ENCODE assay signal across 17 cellular contexts in the genomic region with DNA sequence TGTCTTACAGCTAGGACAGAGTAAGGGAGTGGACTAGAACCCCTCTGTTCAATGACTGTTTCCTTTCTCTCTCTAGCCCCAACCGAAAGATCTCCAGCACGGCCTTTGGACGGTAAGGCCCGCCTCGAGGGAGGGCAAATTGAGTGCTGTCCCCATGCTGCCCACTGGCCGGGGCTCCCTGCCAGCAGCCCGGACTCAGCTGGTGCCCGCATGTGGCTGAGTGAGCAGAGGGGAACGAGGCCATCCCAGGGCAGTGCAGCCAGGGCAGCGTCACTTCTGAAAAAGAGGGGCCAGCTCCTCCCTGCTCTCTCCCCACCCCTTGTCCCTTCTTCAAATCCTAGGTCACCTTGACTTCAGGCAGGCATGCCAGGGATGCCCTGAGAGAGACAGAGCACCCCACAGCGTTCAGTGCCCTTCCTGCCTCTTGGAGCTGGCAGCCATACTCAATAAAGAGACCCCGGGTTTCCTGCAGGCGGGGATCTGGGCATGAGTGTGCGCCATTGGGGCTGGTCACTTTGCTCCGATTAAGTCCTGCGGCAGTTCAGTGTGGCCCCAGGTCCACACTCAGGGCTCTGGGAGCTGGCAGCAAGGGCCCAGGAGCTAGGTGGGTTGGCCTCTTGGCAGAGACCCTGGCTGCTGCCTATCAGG.
"Had no signal": no experiment of that assay in that cellular context is flagged by ENCODE, and none has a peak within 500 bp of the region (broad histone marks: within the 10 kb centered on the region; RNA-seq: fewer than 3 reads in every experiment).

No MANE protein-coding gene starts in this region.

- H3K4me3 Mint-ChIP-seq: activated naive CD4-positive, alpha-beta T cell treated with anti-CD3 and anti-CD28 coated beads, Interleukin-2, amount 10 ng/mL, durations not matched to agents 7 days and 5 days; activated naive CD8-positive, alpha-beta T cell treated with anti-CD3 and anti-CD28 coated beads, Interleukin-2, amount 50 U/mL, for 24 hours; dendritic cell treated with granulocyte-macrophage colony-stimulating factor and Interleukin-4, amounts not matched to agents 40 ng/mL and 50 ng/mL, for 4 days; memory B cell; naive thymus-derived CD8-positive, alpha-beta T cell; stimulated activated naive CD8-positive, alpha-beta T cell treated with anti-CD3 and anti-CD28 coated beads, Interleukin-15, amount 100 ng/mL, for 72 hours had no signal

- H3K9me3 ChIP-seq: esophagus muscularis mucosa had no signal

- H3K4me1 Mint-ChIP-seq: activated naive CD4-positive, alpha-beta T cell treated with anti-CD3 and anti-CD28 coated beads, Interleukin-2, amount 10 ng/mL, durations not matched to agents 7 days and 5 days; activated naive CD8-positive, alpha-beta T cell treated with anti-CD3 and anti-CD28 coated beads, Interleukin-2, amount 50 U/mL, for 24 hours had no signal

- H3K9me3 Mint-ChIP-seq: activated naive CD4-positive, alpha-beta T cell treated with anti-CD3 and anti-CD28 coated beads, Interleukin-2, amount 10 ng/mL, durations not matched to agents 7 days and 5 days; activated naive CD8-positive, alpha-beta T cell treated with anti-CD3 and anti-CD28 coated beads, Interleukin-2, amount 50 U/mL, for 24 hours; dendritic cell treated with granulocyte-macrophage colony-stimulating factor and Interleukin-4, amounts not matched to agents 40 ng/mL and 50 ng/mL, for 4 days; memory B cell; stimulated activated naive CD8-positive, alpha-beta T cell treated with anti-CD3 and anti-CD28 coated beads, Interleukin-15, amount 100 ng/mL, for 72 hours had no signal

- H3K27me3 ChIP-seq: upper lobe of left lung had no signal

- ATAC-seq: activated naive CD8-positive, alpha-beta T cell treated with anti-CD3 and anti-CD28 coated beads, Interleukin-2, amount 50 U/mL, for 24 hours; naive thymus-derived CD8-positive, alpha-beta T cell; stimulated activated naive CD8-positive, alpha-beta T cell treated with anti-CD3 and anti-CD28 coated beads, Interleukin-15, amount 100 ng/mL, for 72 hours had no signal

- H3K27me3 Mint-ChIP-seq: activated naive CD4-positive, alpha-beta T cell treated with anti-CD3 and anti-CD28 coated beads, Interleukin-2, amount 10 ng/mL, durations not matched to agents 7 days and 5 days; activated naive CD8-positive, alpha-beta T cell treated with anti-CD3 and anti-CD28 coated beads, Interleukin-2, amount 50 U/mL, for 24 hours; dendritic cell treated with granulocyte-macrophage colony-stimulating factor and Interleukin-4, amounts not matched to agents 40 ng/mL and 50 ng/mL, for 4 days; memory B cell; naive thymus-derived CD8-positive, alpha-beta T cell; stimulated activated naive CD8-positive, alpha-beta T cell treated with anti-CD3 and anti-CD28 coated beads, Interleukin-15, amount 100 ng/mL, for 72 hours had no signal

- H3K4me3 ChIP-seq: esophagus muscularis mucosa, upper lobe of left lung had no signal

- DNase-seq: activated CD4-positive, alpha-beta T cell treated with anti-CD3 and anti-CD28 coated beads, Interleukin-2, amount 50 U/mL, for 48 hours; activated naive CD4-positive, alpha-beta T cell treated with anti-CD3 and anti-CD28 coated beads, Interleukin-2, amount 10 ng/mL, durations not matched to agents 7 days and 5 days; activated naive CD8-positive, alpha-beta T cell treated with anti-CD3 and anti-CD28 coated beads, Interleukin-2, amount 50 U/mL, for 24 hours; activated T-cell treated with anti-CD3 and anti-CD28 coated beads, Interleukin-2, amount 50 U/mL, for 1 hour; cerebellar nuclear complex; effector memory CD4-positive, alpha-beta T cell; islet precursor cell; naive thymus-derived CD8-positive, alpha-beta T cell; retina; stimulated activated CD4-positive, alpha-beta T cell treated with anti-CD3 and anti-CD28 coated beads, Interleukin-15, amount 100 ng/mL, for 24 hours; stimulated activated CD4-positive, alpha-beta T cell treated with anti-CD3 and anti-CD28 coated beads, Interleukin-2, amount 100 ng/mL, for 48 hours; stimulated activated naive CD8-positive, alpha-beta T cell treated with anti-CD3 and anti-CD28 coated beads, Interleukin-15, amount 100 ng/mL, for 72 hours; T-helper 2 cell; upper lobe of left lung had no signal

- H3K27ac Mint-ChIP-seq: activated naive CD4-positive, alpha-beta T cell treated with anti-CD3 and anti-CD28 coated beads, Interleukin-2, amount 10 ng/mL, durations not matched to agents 7 days and 5 days; activated naive CD8-positive, alpha-beta T cell treated with anti-CD3 and anti-CD28 coated beads, Interleukin-2, amount 50 U/mL, for 24 hours; dendritic cell treated with granulocyte-macrophage colony-stimulating factor and Interleukin-4, amounts not matched to agents 40 ng/mL and 50 ng/mL, for 4 days; memory B cell had no signal

- H3K27ac ChIP-seq: esophagus muscularis mucosa, upper lobe of left lung had no signal
